Comparison of ENCODE assay signal across 1 cellular context in the genomic region with DNA sequence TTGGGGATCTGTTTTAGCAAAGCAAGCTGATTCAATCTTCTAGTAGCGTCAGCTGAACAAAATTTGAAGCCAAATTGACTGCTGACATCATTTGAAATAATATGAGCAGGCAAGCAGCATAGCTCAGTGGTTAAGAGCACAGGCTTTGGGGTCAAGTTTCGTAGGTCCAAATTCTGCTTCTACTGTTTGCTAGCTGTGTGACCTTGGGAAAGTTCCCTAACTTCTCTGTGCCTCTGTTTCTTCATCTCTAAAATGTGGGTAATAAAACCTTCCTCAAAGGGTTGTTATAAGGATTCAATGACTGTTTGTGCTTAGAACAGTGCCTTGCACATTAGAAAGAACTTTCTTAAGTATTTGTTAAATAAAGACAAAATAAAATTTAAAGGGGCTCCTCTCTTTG.
TF ChIP-seq lines count a peak whose summit lies in the region.

No MANE protein-coding gene starts in this region.

TF ChIP-seq in HepG2, 621 proteins besides CTCF, POLR2A, EP300 and RAD21:
- TF ChIP-seq, protein P1, sequence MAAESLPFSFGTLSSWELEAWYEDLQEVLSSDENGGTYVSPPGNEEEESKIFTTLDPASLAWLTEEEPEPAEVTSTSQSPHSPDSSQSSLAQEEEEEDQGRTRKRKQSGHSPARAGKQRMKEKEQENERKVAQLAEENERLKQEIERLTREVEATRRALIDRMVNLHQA (CRISPR knock-in tag; IDR thresholded peaks at IDR 0.05) = no peak
- TF ChIP-seq ZNF768 (CRISPR knock-in tag; IDR thresholded peaks at IDR 0.05) (peak; percentile 41; the same call in 1 of the 2 replicates), ZSCAN30 (CRISPR knock-in tag; IDR thresholded peaks at IDR 0.05) (no peak), STAT5B (CRISPR knock-in tag; IDR thresholded peaks at IDR 0.05) (no peak), SOX13 (IDR thresholded peaks at IDR 0.05) (no peak), SOX13 (CRISPR knock-in tag; conservative IDR thresholded peaks at IDR 0.05 in 1 of 2, IDR thresholded peaks at IDR 0.05 in 1 of 2) (no peak), ARNTL (CRISPR knock-in tag; IDR thresholded peaks at IDR 0.05) (no peak)
